In genomic region chr2:228602277-228602676, GRCh38 we compare ENCODE assay signal across 16 cellular contexts.
"Had no signal": no experiment of that assay in that cellular context is flagged by ENCODE, and none has a peak within 500 bp of the region (broad histone marks: within the 10 kb centered on the region; RNA-seq: fewer than 3 reads in every experiment).

No MANE protein-coding gene starts in this region.

- H3K4me1 ChIP-seq: adrenal gland, esophagus squamous epithelium, vagina had no signal

- H3K27ac ChIP-seq: adrenal gland, esophagus squamous epithelium, transverse colon, vagina, WERI-Rb-1 had no signal

- H3K27me3 ChIP-seq: adrenal gland, esophagus squamous epithelium, transverse colon, vagina had no signal

- H3K9me3 ChIP-seq: adrenal gland, esophagus squamous epithelium, transverse colon, vagina had no signal

- ATAC-seq: activated naive CD4-positive, alpha-beta T cell treated with anti-CD3 and anti-CD28 coated beads, Interleukin-2, amount 50 U/mL, for 72 hours; left lobe of liver; T-helper 17 cell had no signal

- DNase-seq: activated CD4-positive, alpha-beta T cell treated with anti-CD3 and anti-CD28 coated beads, Interleukin-2, amount 50 U/mL, for 48 hours; activated gamma-delta T cell treated with Interleukin-2 at 50 U/mL for 16 hours; adrenal gland; cerebellar nuclear complex; cortex of kidney; effector CD4-positive, alpha-beta T cell; esophagus squamous epithelium; midbrain; occipital lobe; retina; T-helper 17 cell; transverse colon; WERI-Rb-1 had no signal

- H3K36me3 ChIP-seq: esophagus squamous epithelium, transverse colon, vagina, WERI-Rb-1 had no signal

- H3K4me3 ChIP-seq: adrenal gland, esophagus squamous epithelium, transverse colon, vagina had no signal
